8 cellular contexts compared by ENCODE assay signal in the genomic region with DNA sequence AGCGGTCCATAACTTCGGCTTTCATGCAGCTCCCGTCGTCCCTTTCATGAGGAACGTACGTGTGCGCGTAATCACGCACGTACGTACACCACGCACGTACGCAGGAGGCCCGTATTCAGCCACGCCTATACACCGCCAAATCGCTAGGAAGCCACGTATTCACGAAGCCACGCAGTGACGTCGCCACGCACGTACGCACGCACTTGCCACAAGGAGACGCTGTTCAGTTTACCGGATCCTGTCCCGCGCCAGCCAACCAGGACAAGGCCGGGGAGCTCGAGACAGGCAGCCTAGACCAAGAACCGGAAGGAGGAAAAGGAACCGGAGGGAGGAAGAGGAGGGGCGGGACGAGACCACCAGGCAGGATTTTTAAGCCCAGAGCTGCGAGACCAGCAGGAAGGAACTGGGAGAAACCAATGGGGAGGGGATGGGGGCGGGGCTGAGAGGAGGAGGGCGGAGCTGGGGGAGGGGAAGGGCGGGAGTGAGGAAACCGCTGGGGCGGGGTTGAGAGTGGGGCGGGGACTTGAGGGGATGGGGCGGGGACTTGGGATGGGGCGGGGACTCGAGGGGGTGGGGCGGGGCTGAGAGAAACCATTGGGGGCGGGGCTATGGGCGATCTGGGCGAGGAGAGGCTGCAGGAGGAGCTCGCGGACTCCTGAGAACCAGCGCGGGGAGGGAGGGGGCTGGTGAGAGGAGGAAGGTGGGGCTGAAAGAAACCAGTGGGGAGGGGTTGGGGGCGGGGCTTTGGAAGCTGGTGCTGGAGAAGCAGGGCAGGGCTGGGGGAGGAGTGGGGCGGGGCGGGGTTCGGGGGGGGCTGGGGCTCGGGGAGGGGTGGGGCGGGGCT. TPM values are rescaled to one million over a fixed set of nuclear protein-coding genes. Genes with fewer than 3 reads are reported as not detected.
DNase-seq lines count a peak whose midpoint lies in the region; ATAC-seq and TF ChIP-seq lines count a peak whose summit lies in the region.

A gene (minus strand): TSS at position 65 of the 844 bp plus-strand sequence. CDS start 4,617 bp downstream, outside the sequence.

- H3K9me3 ChIP-seq in breast epithelium (no peaks in the 10 kb centered on the region), iPS-18a (ENCODE audit: control insufficient read depth, low read depth, low read length) (no peaks in the 10 kb centered on the region), skeletal muscle satellite cell (replicated peaks; ENCODE audit: low read length) (no peaks in the 10 kb centered on the region)

- peak within 1 kb of the TSS; percentile 85 for H3K4me2 ChIP-seq in skeletal muscle satellite cell (ENCODE audit: low read length)

- no peaks in the 10 kb centered on the region for H3K27me3 ChIP-seq in breast epithelium
- no peaks in the 10 kb centered on the region for H3K27me3 ChIP-seq in iPS-18a (ENCODE audit: control insufficient read depth, insufficient read depth, low read length)
- no peaks in the 10 kb centered on the region for H3K27me3 ChIP-seq in skeletal muscle satellite cell (ENCODE audit: control insufficient read depth, insufficient read depth, low read length)

- DNase-seq in ACHN (peak; percentile 91), NCI-H2196 treated with DMSO at 0.1 percent for 48 hours (lab: John Stamatoyannopoulos, UW; ENCODE audit: unreplicated experiment) (peak; percentile 95), breast epithelium (ENCODE audit: low spot score in 2 of 2) (peak; percentile 91 to 96)

- peak; percentile 73 for ATAC-seq in GM18867 (IDR thresholded peaks at IDR 0.05; ENCODE audit: unreplicated experiment)
- peak; percentile 64 for ATAC-seq in HG03139 (IDR thresholded peaks at IDR 0.05; ENCODE audit: unreplicated experiment)

- H3K4me1 ChIP-seq in breast epithelium (no peaks in the 10 kb centered on the region), iPS-18a (ENCODE audit: control insufficient read depth, low read depth, low read length) (no peaks in the 10 kb centered on the region), skeletal muscle satellite cell (ENCODE audit: control insufficient read depth, insufficient read depth, low read length) (no peaks in the 10 kb centered on the region)

- intact Hi-C loops in breast epithelium (cut with DNase I; ENCODE audit: low total_unique reads), result no loop called here

- peak within 1 kb of the TSS; percentile 66 to 81 (median 69) for H3K4me3 ChIP-seq in breast epithelium
- peak within 1 kb of the TSS; percentile 80 for H3K4me3 ChIP-seq in iPS-18a (ENCODE audit: low read length)
- peak within 1 kb of the TSS; percentile 88 for H3K4me3 ChIP-seq in skeletal muscle satellite cell (ENCODE audit: low read length)

- TF ChIP-seq POLR2A in breast epithelium (IDR thresholded peaks at IDR 0.05), result peak; percentile 41

- H3K9ac ChIP-seq in iPS-18a (ENCODE audit: low read length) (peak within 1 kb of the TSS; percentile 65), skeletal muscle satellite cell (ENCODE audit: low read depth, low read length) (peak within 1 kb of the TSS; percentile 93)

- TF ChIP-seq CTCF in VCaP (conservative IDR thresholded peaks at IDR 0.05), result peak; percentile 57
- TF ChIP-seq CTCF in breast epithelium (IDR thresholded peaks at IDR 0.05), result peak; percentile 42 to 78 (median 59)

- in situ Hi-C loops in ACHN (cut with HindIII; ENCODE audit: low pct_ligation_motif_present, low pct_unique_long_range_greater_than_20kb, low sequenced_read_pairs), result no loop called here

- H3K36me3 ChIP-seq in breast epithelium (no peaks in the 10 kb centered on the region), iPS-18a (ENCODE audit: control insufficient read depth, low read depth, low read length) (no peaks in the 10 kb centered on the region), skeletal muscle satellite cell (ENCODE audit: insufficient read depth, low read length) (no peaks in the 10 kb centered on the region)

- H3K27ac ChIP-seq in VCaP (peak within 1 kb of the TSS; percentile 74), breast epithelium (peak within 1 kb of the TSS; percentile 92 to 98), iPS-18a (ENCODE audit: low read length) (peak within 1 kb of the TSS; percentile 31)

RNA-seq across cellular contexts. Expression of the gene that starts here (rescaled TPM):
- total RNA-seq in breast epithelium, result 10 to 100 TPM; 21.6 to 34.7 (median 32.2) TPM
- 15.7 and 19.0 TPM in 2 replicates for total RNA-seq in skeletal muscle satellite cell (2012; rRNA removed)

Comparison
In these comparisons a context has a peak if more than half of its experiments do, and no peak if none do; other contexts are left out.
1. Peak in every context shown above with its lines: DNase-seq, ATAC-seq, H3K4me3 ChIP-seq and H3K27ac ChIP-seq.
2. H3K27ac ChIP-seq: peak in every context shown above with its lines; median percentile 95 in breast epithelium; 74 in VCaP; 31 in iPS-18a.